In genomic region chr7:100483101-100483727, GRCh38 we compare ENCODE assay signal across 8 cellular contexts. TPM values are rescaled to one million over a fixed set of nuclear protein-coding genes. Genes with fewer than 3 reads are reported as not detected.
A peak's percentile ranks its signal among the peaks of the same experiment; 100 is the strongest.
DNase-seq lines count a peak whose midpoint lies in the region; ATAC-seq and TF ChIP-seq lines count a peak whose summit lies in the region.

No MANE protein-coding gene starts in this region.

- no peak overlapping the region for H3K27ac ChIP-seq in muscle layer of colon (ENCODE audit: low read depth, low read length)

- no peaks in the 10 kb centered on the region for H3K27me3 ChIP-seq in muscle layer of colon (ENCODE audit: control insufficient read depth in 1 of 2, insufficient read depth in 2 of 2, low read length in 2 of 2)

- TF ChIP-seq CTCF in epithelial cell of proximal tubule (conservative IDR thresholded peaks at IDR 0.05; ENCODE audit: low read depth, low read length): peak; percentile 62

- H3K36me3 ChIP-seq in muscle layer of colon (ENCODE audit: insufficient read depth, low read length): no peaks in the 10 kb centered on the region

- DNase-seq in NCI-H1436 (lab: John Stamatoyannopoulos, UW): peak; percentile 67
- no peak for DNase-seq in NCI-H1436 treated with DMSO at 0.1 percent for 48 hours (lab: John Stamatoyannopoulos, UW)
- DNase-seq in NCI-H69 (lab: John Stamatoyannopoulos, UW): peak; percentile 78
- DNase-seq in activated T-cell treated with anti-CD3 and anti-CD28 coated beads for 4 hours: peak; percentile 76
- no peak for DNase-seq in epithelial cell of proximal tubule (ENCODE audit: low read depth)
- DNase-seq in stimulated activated CD8-positive, alpha-beta memory T cell treated with anti-CD3 and anti-CD28 coated beads, Interleukin-4, amount 100 ng/mL, for 48 hours: peak; percentile 93

- H3K4me1 ChIP-seq in muscle layer of colon (ENCODE audit: insufficient read depth, low read length): peaks cover 15% of the 10 kb centered on the region

- no peak overlapping the region for H3K9ac ChIP-seq in muscle layer of colon (ENCODE audit: low read length)

- peak overlapping the region; percentile 64 for H3K4me3 ChIP-seq in epithelial cell of proximal tubule (ENCODE audit: low read depth, low read length)
- peak overlapping the region; percentile 10 to 44 for H3K4me3 ChIP-seq in muscle layer of colon (ENCODE audit: low read depth in 1 of 2, low read length in 2 of 2)

- ATAC-seq in HG02938 (IDR thresholded peaks at IDR 0.05; ENCODE audit: unreplicated experiment): peak; percentile 44

- no peaks in the 10 kb centered on the region for H3K9me3 ChIP-seq in muscle layer of colon (ENCODE audit: low read length)

RNA-seq across cellular contexts. Expression of gene NYAP1, which starts 0.5 kb away (rescaled TPM):
- 0.72 and 1.2 TPM in 2 replicates for total RNA-seq in epithelial cell of proximal tubule

RNA-seq across cellular contexts. Expression of gene TSC22D4, which starts 4.2 kb away (rescaled TPM):
- 36.6 and 45.4 TPM in 2 replicates for total RNA-seq in epithelial cell of proximal tubule

RNA-seq across cellular contexts. Expression of gene SPACDR, which starts 19.2 kb away (rescaled TPM):
- total RNA-seq in epithelial cell of proximal tubule: 0.65 TPM in 1 of 2 replicates, not detected in the other

RNA-seq across cellular contexts. Expression of gene PPP1R35, which starts 46.9 kb away (rescaled TPM):
- 78.6 and 127 TPM in 2 replicates for total RNA-seq in epithelial cell of proximal tubule

RNA-seq across cellular contexts. Expression of gene MEPCE, which starts 53.6 kb away (rescaled TPM):
- total RNA-seq in epithelial cell of proximal tubule: 26.5 and 34.1 TPM in 2 replicates

Comparison
In these comparisons a context has a peak if more than half of its experiments do, and no peak if none do; other contexts are left out.
1. DNase-seq: peak in NCI-H1436 (single experiment), NCI-H69 (single experiment), activated T-cell treated with anti-CD3 and anti-CD28 coated beads for 4 hours (single experiment) and stimulated activated CD8-positive, alpha-beta memory T cell treated with anti-CD3 and anti-CD28 coated beads, Interleukin-4, amount 100 ng/mL, for 48 hours (single experiment); none in NCI-H1436 treated with DMSO at 0.1 percent for 48 hours (single experiment) and epithelial cell of proximal tubule (single experiment).